In genomic region chr5:131379723-131380122, GRCh38 we compare ENCODE assay signal across 8 cellular contexts.
DNase-seq lines count a peak whose midpoint lies in the region; ATAC-seq, FAIRE-seq and TF ChIP-seq lines count a peak whose summit lies in the region.

No MANE protein-coding gene starts in this region.

- H3K36me3 ChIP-seq in naive thymus-derived CD4-positive, alpha-beta T cell (ENCODE audit: control insufficient read depth in 2 of 3, insufficient read depth in 3 of 3, low read length in 3 of 3), result no peaks in the 10 kb centered on the region
- no peaks in the 10 kb centered on the region for H3K36me3 ChIP-seq in tibial nerve

- 52 to 54% methylated on average over 7 of the region's 7 CpGs for WGBS in tibial nerve, 2 donors

- TF ChIP-seq EP300 in tibial nerve (IDR thresholded peaks at IDR 0.05), result no peak

- peak; percentile 14 for FAIRE-seq in GM12892 (lab: Jason Lieb, UNC)

- H3K27me3 ChIP-seq in naive thymus-derived CD4-positive, alpha-beta T cell (ENCODE audit: control insufficient read depth in 2 of 2, insufficient read depth in 2 of 2, low read length in 2 of 2), result no peaks in the 10 kb centered on the region
- H3K27me3 ChIP-seq in tibial nerve, result no peaks in the 10 kb centered on the region

- H3K27ac Mint-ChIP-seq in naive thymus-derived CD4-positive, alpha-beta T cell, result peak overlapping the region; percentile 94 to 99 (median 98)

- peaks cover 0 to 5% (median 0%) of the 10 kb centered on the region in 11 donors for H3K9me3 Mint-ChIP-seq in naive thymus-derived CD4-positive, alpha-beta T cell

- CTCF ChIA-PET in naive thymus-derived CD4-positive, alpha-beta T cell (lab: Charles Lee), result interaction anchor here (0.5 to 2.5 kb wide), 3 partner anchors 19 to 171 kb away, joined by 3 to 8 read pairs (median 3); no protein-coding TSS in a partner anchor

- peaks cover 3 to 40% (median 14%) of the 10 kb centered on the region in 5 donors for H3K36me3 Mint-ChIP-seq in naive thymus-derived CD4-positive, alpha-beta T cell

- TF ChIP-seq POLR2A in GM12892 (IDR thresholded peaks at IDR 0.05; ENCODE audit: low read depth, low read length) (no peak), tibial nerve (IDR thresholded peaks at IDR 0.05) (no peak)

- peaks cover 50 to 100% (median 95%) of the 10 kb centered on the region in 7 donors for H3K4me1 Mint-ChIP-seq in naive thymus-derived CD4-positive, alpha-beta T cell

- no peaks in the 10 kb centered on the region for H3K9me3 ChIP-seq in naive thymus-derived CD4-positive, alpha-beta T cell (ENCODE audit: control insufficient read depth in 2 of 3, low read length in 3 of 3)
- no peaks in the 10 kb centered on the region for H3K9me3 ChIP-seq in tibial nerve

- H3K4me1 ChIP-seq in naive thymus-derived CD4-positive, alpha-beta T cell (ENCODE audit: control insufficient read depth in 2 of 2, insufficient read depth in 2 of 2, low read length in 2 of 2), result peaks cover 85 to 91% of the 10 kb centered on the region in 2 donors
- H3K4me1 ChIP-seq in tibial nerve, result peaks cover 0 to 62% (median 28%) of the 10 kb centered on the region in 4 donors

- POLR2A ChIA-PET in naive thymus-derived CD4-positive, alpha-beta T cell (lab: Charles Lee), result interaction anchor here (0.6 to 3.5 kb wide), 12 partner anchors 13 to 211 kb away, joined by 3 to 48 read pairs (median 5); partner anchors contain the start of gene CDC42SE2

- H3K4me3 ChIP-seq in astrocyte of the spinal cord (ENCODE audit: low read depth, low read length) (no peak overlapping the region), tibial nerve (no peak overlapping the region)
- H3K4me3 ChIP-seq in naive thymus-derived CD4-positive, alpha-beta T cell (ENCODE audit: low read length), result no peak overlapping the region

- H3K27me3 Mint-ChIP-seq in naive thymus-derived CD4-positive, alpha-beta T cell, result no peaks in the 10 kb centered on the region

- TF ChIP-seq CTCF in astrocyte of the spinal cord (IDR thresholded peaks at IDR 0.05; ENCODE audit: low read depth, low read length) (no peak), tibial nerve (IDR thresholded peaks at IDR 0.05) (no peak)

- DNase-seq in GM12892 (ENCODE audit: insufficient read length), result no peak
- peak; percentile 69 for DNase-seq in T follicular helper cell (ENCODE audit: low read depth)
- peak; percentile 75 for DNase-seq in astrocyte of the spinal cord (ENCODE audit: low read depth, low spot score)
- DNase-seq in naive thymus-derived CD4-positive, alpha-beta T cell, result peak; percentile 43 to 91 (median 86)
- DNase-seq in tibial nerve (ENCODE audit: low spot score in 2 of 2), result no peak
- DNase-seq in AG08396 (ENCODE audit: low spot score), result no peak
- no peak for DNase-seq in putamen (ENCODE audit: low spot score)

- H3K27ac ChIP-seq in naive thymus-derived CD4-positive, alpha-beta T cell (ENCODE audit: low read depth, low read length), result peak overlapping the region; percentile 97
- peak overlapping the region in 3 of 4 donors; percentile 51 to 70 (median 58) for H3K27ac ChIP-seq in tibial nerve

- ATAC-seq in HG02938 (IDR thresholded peaks at IDR 0.05; ENCODE audit: unreplicated experiment), result peak; percentile 32
- peak; percentile 82 for ATAC-seq in naive thymus-derived CD4-positive, alpha-beta T cell

- H3K4me3 Mint-ChIP-seq in naive thymus-derived CD4-positive, alpha-beta T cell, result peak overlapping the region; percentile 63 to 85 (median 80)

- in situ Hi-C loops in astrocyte of the spinal cord (cut with HindIII; ENCODE audit: low sequenced_read_pairs), result no loop called here

- intact Hi-C loops in naive thymus-derived CD4-positive, alpha-beta T cell (cut with micrococcal nuclease), result loop anchor here (1.0 to 10.0 kb wide), 9 partner anchors 8 to 1115 kb away; partner anchors contain the start of genes IRF1 (in 1 of the 2) and RAPGEF6 (in 1 of the 2)

Comparison
In these comparisons a context has a peak if more than half of its experiments do, and no peak if none do; other contexts are left out.
1. DNase-seq: peak in T follicular helper cell (single experiment), astrocyte of the spinal cord (single experiment) and naive thymus-derived CD4-positive, alpha-beta T cell (9 of 9); none in GM12892 (single experiment), tibial nerve (0 of 2), AG08396 (single experiment) and putamen (single experiment).